10 cellular contexts compared by ENCODE assay signal in the genomic region with DNA sequence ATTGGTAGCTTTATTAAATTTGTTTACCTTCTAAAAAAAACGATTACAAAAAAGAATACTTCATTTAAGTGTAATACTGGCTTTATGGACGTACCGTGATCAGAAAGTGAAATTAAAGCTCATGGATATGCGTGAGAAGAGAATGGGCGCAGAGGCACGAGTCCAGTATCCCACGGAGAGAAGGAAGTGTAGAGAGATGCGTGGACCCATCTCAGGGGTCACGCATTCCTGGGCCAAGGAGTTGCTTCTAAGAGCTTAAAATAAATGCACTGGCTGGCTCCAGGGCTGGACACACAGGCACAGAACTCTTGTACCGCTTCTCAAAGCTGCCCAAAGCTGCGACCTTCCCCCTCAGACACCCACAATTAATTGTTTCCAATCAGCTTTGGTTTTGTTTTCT. TPM values are rescaled to one million over a fixed set of nuclear protein-coding genes. Genes with fewer than 3 reads are reported as not detected.
DNase-seq lines count a peak whose midpoint lies in the region; ATAC-seq and TF ChIP-seq lines count a peak whose summit lies in the region.
"Had no signal": no experiment of that assay in that cellular context is flagged by ENCODE, and none has a peak within 500 bp of the region (broad histone marks: within the 10 kb centered on the region; RNA-seq: fewer than 3 reads in every experiment).

No MANE protein-coding gene starts in this region.

- H3K23ac ChIP-seq in IMR-90 (ENCODE audit: low read depth, low read length), result no peak overlapping the region
- no peak overlapping the region for H3K23ac ChIP-seq in mesenchymal stem cell (ENCODE audit: low read length in 2 of 2)

- H3K4me1 ChIP-seq in IMR-90 (ENCODE audit: control insufficient read depth, insufficient read depth, low read length) (peaks cover 11% of the 10 kb centered on the region), mesenchymal stem cell (ENCODE audit: control insufficient read depth, insufficient read depth, low read depth, low read length) (peaks cover 9% of the 10 kb centered on the region), testis (peaks cover 33% of the 10 kb centered on the region)

- H3K18ac ChIP-seq in IMR-90 (ENCODE audit: low read depth, low read length) (no peak overlapping the region), mesenchymal stem cell (ENCODE audit: low read depth in 1 of 2, low read length in 2 of 2) (no peak overlapping the region)

- no peak for TF ChIP-seq RAD21 in IMR-90 (IDR thresholded peaks at IDR 0.05; ENCODE audit: low read length)

- H2BK5ac ChIP-seq in IMR-90 (ENCODE audit: low read depth, low read length, poor library complexity, severe bottlenecking) (no peak overlapping the region), mesenchymal stem cell (ENCODE audit: low read depth, low read length, poor library complexity, severe bottlenecking) (no peak overlapping the region)

- DNase-seq in IMR-90, result no peak
- DNase-seq in cerebellar cortex (ENCODE audit: low spot score), result peak; percentile 14
- DNase-seq in mesenchymal stem cell, result no peak
- no peak for DNase-seq in testis
- no peak for DNase-seq in NCI-H187 (lab: John Stamatoyannopoulos, UW)
- no peak for DNase-seq in activated CD4-positive, CD25-positive, alpha-beta regulatory T cell treated with anti-CD3 and anti-CD28 coated beads, Interleukin-2, amount 50 U/mL, for 72 hours
- no peak for DNase-seq in retina
- DNase-seq in activated CD8-positive, alpha-beta memory T cell treated with anti-CD3 and anti-CD28 coated beads, Interleukin-2, amount 50 U/mL, for 4 hours, result no peak
- DNase-seq: activated effector memory CD4-positive, alpha-beta T cell treated with Interleukin-2 at 50 U/mL for 16 hours had no signal

- H3K56ac ChIP-seq in IMR-90 (ENCODE audit: extremely low read depth, insufficient read depth, low read length), result no peak overlapping the region

- POLR2A ChIA-PET in IMR-90 (lab: Charles Lee; ENCODE audit: unreplicated experiment), result no interaction called here

- CTCF ChIA-PET in IMR-90 (lab: Yijun Ruan, JAX), result interaction anchor here (0.8 to 1.0 kb wide), 3 partner anchors 18 to 39 kb away, joined by 3 to 6 read pairs (median 4); no protein-coding TSS in a partner anchor

- 0 out of 4 replicates have a peak overlapping the region, but pooled peaks of 1 of the 2 experiments have one; percentile 37 for H4K8ac ChIP-seq in IMR-90 (ENCODE audit: low read depth in 2 of 2, low read length in 2 of 2)
- H4K8ac ChIP-seq in mesenchymal stem cell (ENCODE audit: low read length), result no peak overlapping the region

- H2AFZ ChIP-seq in IMR-90 (replicated peaks; ENCODE audit: low read length, poor library complexity) (no peak overlapping the region), mesenchymal stem cell (ENCODE audit: low read depth, low read length) (no peak overlapping the region)

- H3K4ac ChIP-seq in IMR-90 (ENCODE audit: low read depth, low read length), result no peak overlapping the region; the same call in 1 of the 2 replicates
- H3K4ac ChIP-seq in mesenchymal stem cell (ENCODE audit: low read depth in 1 of 2, low read length in 2 of 2), result no peak overlapping the region

- H2BK120ac ChIP-seq in IMR-90 (ENCODE audit: low read depth, low read length), result no peak overlapping the region
- no peak overlapping the region for H2BK120ac ChIP-seq in mesenchymal stem cell (ENCODE audit: low read depth, low read length)

- intact Hi-C loops in IMR-90 (cut with micrococcal nuclease), result no loop called here
- intact Hi-C loops in testis (cut with DNase I; ENCODE audit: low total_unique reads), result no loop called here

- H3K9ac ChIP-seq in IMR-90 (ENCODE audit: low read depth, low read length) (no peak overlapping the region), mesenchymal stem cell (ENCODE audit: low read length) (peak overlapping the region; percentile 94)

- H4K91ac ChIP-seq in IMR-90 (ENCODE audit: insufficient read depth, low read depth, low read length) (no peak overlapping the region), mesenchymal stem cell (ENCODE audit: low read length) (no peak overlapping the region)

- no peaks in the 10 kb centered on the region; the same call in 1 of the 2 replicates for H3K9me3 ChIP-seq in IMR-90 (ENCODE audit: control insufficient read depth, insufficient read depth, low read length)
- no peaks in the 10 kb centered on the region for H3K9me3 ChIP-seq in mesenchymal stem cell (ENCODE audit: control insufficient read depth, low read length)
- H3K9me3 ChIP-seq in testis, result no peaks in the 10 kb centered on the region
- H3K9me3 ChIP-seq: body of pancreas had no signal

- H2AK5ac ChIP-seq in IMR-90 (ENCODE audit: low read depth, low read length) (no peak overlapping the region), mesenchymal stem cell (ENCODE audit: low read length, severe bottlenecking) (no peak overlapping the region)

- no peak overlapping the region; the same call in 1 of the 2 replicates for H4K5ac ChIP-seq in IMR-90 (ENCODE audit: low read depth, low read length)

- no TSS peak for BruUV-seq in IMR-90 (replicated peaks; lab: Mats Ljungman, UMichigan)

- no peak for ATAC-seq in IMR-90 (ENCODE audit: low read depth)

- 88% methylated on average over 9 of the region's 11 CpGs; no CpG with 5 or more reads in 1 of the 2 experiments for whole genome bisulfite sequencing in IMR-90 (ENCODE audit: extremely low coverage in 2 of 2, insufficient read length in 1 of 2), 2 experiments
- WGBS in mesenchymal stem cell, result 98% methylated on average over 11 of the region's 11 CpGs
- 52 to 64% methylated on average over 11 of the region's 11 CpGs for WGBS in testis, 2 donors

- H3K27ac ChIP-seq in IMR-90 (ENCODE audit: insufficient read depth, low read length) (no peak overlapping the region; the same call in 1 of the 2 replicates), mesenchymal stem cell (ENCODE audit: low read length, poor library complexity, severe bottlenecking) (no peak overlapping the region), testis (peak overlapping the region; percentile 15 to 88)
- H3K27ac ChIP-seq: body of pancreas had no signal

- H3K4me3 ChIP-seq in IMR-90 (ENCODE audit: insufficient read depth, low read depth, low read length) (no peak overlapping the region), mesenchymal stem cell (ENCODE audit: insufficient read depth in 1 of 2, low read depth in 1 of 2, low read length in 2 of 2) (peak overlapping the region in 1 of 2 experiments; percentile 76), testis (no peak overlapping the region)
- H3K4me3 ChIP-seq: body of pancreas had no signal

- H2BK20ac ChIP-seq in IMR-90 (ENCODE audit: low read depth, low read length), result no peak overlapping the region

- H3K27me3 ChIP-seq in IMR-90 (ENCODE audit: control insufficient read depth, insufficient read depth, low read length) (no peaks in the 10 kb centered on the region), mesenchymal stem cell (ENCODE audit: control insufficient read depth in 1 of 2, insufficient read depth in 1 of 2, low read length in 2 of 2) (no peaks in the 10 kb centered on the region), testis (no peaks in the 10 kb centered on the region)
- H3K27me3 ChIP-seq: body of pancreas had no signal

- H3K79me1 ChIP-seq in IMR-90 (ENCODE audit: low read depth in 1 of 2, low read length in 2 of 2) (peaks cover 17 to 39% of the 10 kb centered on the region in 2 experiments; a peak in 3 of 4 replicates), mesenchymal stem cell (replicated peaks; ENCODE audit: low read length, poor library complexity, severe bottlenecking) (peaks cover 16% of the 10 kb centered on the region)

- H2AK9ac ChIP-seq in IMR-90 (replicated peaks; ENCODE audit: low read depth, low read length, poor library complexity), result no peak overlapping the region

- no peaks in the 10 kb centered on the region for H4K20me1 ChIP-seq in IMR-90 (ENCODE audit: insufficient read depth, low read length)

- 0 out of 2 replicates have a peak overlapping the region, but pooled peaks have one; percentile 22 for H3K14ac ChIP-seq in IMR-90 (replicated peaks; ENCODE audit: low read depth, low read length)
- H3K14ac ChIP-seq in mesenchymal stem cell (ENCODE audit: low read length in 2 of 2), result no peak overlapping the region

- in situ Hi-C loops in IMR-90 (cut with MboI; ENCODE audit: low sequenced_read_pairs), result no loop called here

- TF ChIP-seq CTCF in IMR-90 (conservative IDR thresholded peaks at IDR 0.05; ENCODE audit: low read depth, low read length) (no peak), testis (IDR thresholded peaks at IDR 0.05) (no peak)

- peaks cover 39% of the 10 kb centered on the region for H3K36me3 ChIP-seq in IMR-90 (ENCODE audit: control insufficient read depth, insufficient read depth, low read length)
- peaks cover 44 to 49% of the 10 kb centered on the region in 2 experiments for H3K36me3 ChIP-seq in mesenchymal stem cell (ENCODE audit: control insufficient read depth in 1 of 2, insufficient read depth in 2 of 2, low read depth in 1 of 2, low read length in 2 of 2)
- H3K36me3 ChIP-seq in testis (ENCODE audit: low read depth, missing control alignments), result no peaks in the 10 kb centered on the region

- no peak overlapping the region for H2BK12ac ChIP-seq in mesenchymal stem cell (ENCODE audit: low read length in 2 of 2)

- H3K4me2 ChIP-seq in IMR-90 (ENCODE audit: low read depth, low read length), result no peak overlapping the region
- H3K4me2 ChIP-seq in mesenchymal stem cell (ENCODE audit: low read length, poor library complexity, severe bottlenecking), result no peak overlapping the region

- TF ChIP-seq POLR2A in IMR-90 (IDR thresholded peaks at IDR 0.05; ENCODE audit: low read depth, low read length) (no peak), testis (IDR thresholded peaks at IDR 0.05) (no peak)

- H2BK15ac ChIP-seq in IMR-90 (ENCODE audit: low read depth, low read length) (no peak overlapping the region), mesenchymal stem cell (ENCODE audit: low read depth, poor library complexity, severe bottlenecking) (no peak overlapping the region)

- H3K9me1 ChIP-seq in IMR-90 (ENCODE audit: insufficient read depth, low read length), result peaks cover 13% of the 10 kb centered on the region

- dilution Hi-C loops in IMR-90 (cut with HindIII; ENCODE audit: low sequenced_read_pairs, unreplicated experiment), result no loop called here

RNA-seq across cellular contexts. Expression of gene SPC24, which starts 8.7 kb away (rescaled TPM):
- 68.3 and 97.5 TPM in 2 replicates for total RNA-seq in IMR-90 (2012; rRNA removed)
- polyA plus RNA-seq in IMR-90 (2012; rRNA removed), result 11.7 and 12.2 TPM in 2 replicates
- polyA plus RNA-seq in IMR-90 (2012; cell fraction: cytosol; rRNA removed), result 12.4 and 24.6 TPM in 2 replicates
- polyA plus RNA-seq in IMR-90 (2012; cell fraction: nucleus; rRNA removed; ENCODE audit: low replicate concordance), result 10.7 and 11.4 TPM in 2 replicates
- 3.2 TPM for polyA plus RNA-seq in mesenchymal stem cell (2013, experiment 1 of 2)
- polyA plus RNA-seq in mesenchymal stem cell (2013, experiment 2 of 2), result 3.0 TPM
- 1 to 10 TPM; 7.1 to 7.4 TPM for total RNA-seq in testis
- 5.4 TPM for polyA plus RNA-seq in testis (ENCODE audit: insufficient read depth, low read depth, low replicate concordance)

RNA-seq across cellular contexts. Expression of gene KANK2, which starts 33.1 kb away (rescaled TPM):
- total RNA-seq in IMR-90 (2012; rRNA removed), result 104 and 126 TPM in 2 replicates
- 156 and 176 TPM in 2 replicates for polyA plus RNA-seq in IMR-90 (2012; rRNA removed)
- polyA plus RNA-seq in IMR-90 (2012; cell fraction: cytosol; rRNA removed), result 95.0 and 131 TPM in 2 replicates
- 95.7 and 185 TPM in 2 replicates for polyA plus RNA-seq in IMR-90 (2012; cell fraction: nucleus; rRNA removed; ENCODE audit: low replicate concordance)
- polyA plus RNA-seq in mesenchymal stem cell (2013, experiment 1 of 2), result 197 TPM
- 192 TPM for polyA plus RNA-seq in mesenchymal stem cell (2013, experiment 2 of 2)
- total RNA-seq in testis, result 100 to 1,000 TPM in 1 of 2 donors, 10 to 100 TPM in 1; 98.9 to 161 TPM
- polyA plus RNA-seq in testis (ENCODE audit: insufficient read depth, low read depth, low replicate concordance), result 77.7 TPM

Comparison
In these comparisons a context has a peak if more than half of its experiments do, and no peak if none do; other contexts are left out.
1. H3K27ac ChIP-seq: peak in testis (2 of 2); none in IMR-90 (single experiment) and mesenchymal stem cell (single experiment).